Comparison of ENCODE assay signal across 17 cellular contexts in genomic region chr11:26820739-26821138, GRCh38.
DNase-seq lines count a peak whose midpoint lies in the region; ATAC-seq and TF ChIP-seq lines count a peak whose summit lies in the region.
"Had no signal": no experiment of that assay in that cellular context is flagged by ENCODE, and none has a peak within 500 bp of the region (broad histone marks: within the 10 kb centered on the region; RNA-seq: fewer than 3 reads in every experiment).

No MANE protein-coding gene starts in this region.

- H3K36me3 ChIP-seq in right atrium auricular region (no peaks in the 10 kb centered on the region), breast epithelium (no peaks in the 10 kb centered on the region), left ventricle myocardium inferior (no peaks in the 10 kb centered on the region), thoracic aorta (no peaks in the 10 kb centered on the region)
- H3K36me3 ChIP-seq: left lung, tibial nerve had no signal

- ATAC-seq in Right ventricle myocardium superior (ENCODE audit: poor library complexity) (peak; percentile 68), thoracic aorta (ENCODE audit: insufficient number of reproducible peaks, low FRiP score, low read depth) (peak; percentile 90), left colon (no peak), GM19395 (IDR thresholded peaks at IDR 0.05; ENCODE audit: unreplicated experiment) (no peak)
- ATAC-seq: left lung had no signal

- TF ChIP-seq POLR2A in breast epithelium (IDR thresholded peaks at IDR 0.05): no peak

- H3K4me3 ChIP-seq in right atrium auricular region (no peak overlapping the region), breast epithelium (no peak overlapping the region), left ventricle myocardium inferior (no peak overlapping the region), thoracic aorta (no peak overlapping the region)
- H3K4me3 ChIP-seq: left lung, tibial nerve had no signal

- H3K4me1 ChIP-seq in right atrium auricular region (no peaks in the 10 kb centered on the region), breast epithelium (no peaks in the 10 kb centered on the region), left ventricle myocardium inferior (no peaks in the 10 kb centered on the region), thoracic aorta (ENCODE audit: control insufficient read depth in 1 of 2, low read depth in 2 of 2) (peaks cover 4 to 10% of the 10 kb centered on the region in 2 donors)
- H3K4me1 ChIP-seq: left lung, tibial nerve had no signal

- intact Hi-C loops in Right ventricle myocardium superior (cut with DNase I): no loop called here
- intact Hi-C loops in breast epithelium (cut with DNase I; ENCODE audit: low total_unique reads): no loop called here
- intact Hi-C loops in left ventricle myocardium inferior (cut with micrococcal nuclease): no loop called here
- intact Hi-C loops in left colon (cut with DNase I, micrococcal nuclease): no loop called here

- H3K27me3 ChIP-seq in right atrium auricular region (no peaks in the 10 kb centered on the region), breast epithelium (no peaks in the 10 kb centered on the region), left ventricle myocardium inferior (ENCODE audit: low read depth) (no peaks in the 10 kb centered on the region), thoracic aorta (replicated peaks; ENCODE audit: insufficient read depth) (no peaks in the 10 kb centered on the region)
- H3K27me3 ChIP-seq: left lung, tibial nerve had no signal

- DNase-seq in Right ventricle myocardium superior: no peak
- DNase-seq in right atrium auricular region (ENCODE audit: low spot score): no peak
- DNase-seq in breast epithelium (ENCODE audit: low spot score in 2 of 2): no peak
- DNase-seq in left ventricle myocardium inferior: no peak
- no peak for DNase-seq in thoracic aorta (ENCODE audit: low spot score)
- DNase-seq in left colon: no peak
- DNase-seq in HT-29 (ENCODE audit: low spot score): no peak
- DNase-seq: ACHN; activated CD4-positive, CD25-positive, alpha-beta regulatory T cell; activated naive CD8-positive, alpha-beta T cell treated with anti-CD3 and anti-CD28 coated beads for 36 hours; DMS153; glutamatergic neuron; left lung; NCI-H1092; T-helper 1 cell had no signal

- H3K27ac ChIP-seq in right atrium auricular region (no peak overlapping the region), breast epithelium (peak overlapping the region; percentile 58 to 68), left ventricle myocardium inferior (replicated peaks) (peak overlapping the region; percentile 23), thoracic aorta (peak overlapping the region; percentile 11 to 75)
- H3K27ac ChIP-seq: left lung had no signal

- H3K9me3 ChIP-seq in right atrium auricular region: peaks cover 0 to 21% of the 10 kb centered on the region in 2 donors
- peaks cover 9 to 27% of the 10 kb centered on the region in 2 donors for H3K9me3 ChIP-seq in breast epithelium
- H3K9me3 ChIP-seq in left ventricle myocardium inferior (replicated peaks): peaks cover 34% of the 10 kb centered on the region
- peaks cover 7% of the 10 kb centered on the region for H3K9me3 ChIP-seq in thoracic aorta

- TF ChIP-seq CTCF in right atrium auricular region (IDR thresholded peaks at IDR 0.05) (no peak), breast epithelium (IDR thresholded peaks at IDR 0.05) (no peak), left ventricle myocardium inferior (IDR thresholded peaks at IDR 0.05; ENCODE audit: borderline replicate concordance) (no peak), thoracic aorta (IDR thresholded peaks at IDR 0.05) (no peak)

Comparison
In these comparisons a context has a peak if more than half of its experiments do, and no peak if none do; other contexts are left out.
1. H3K27ac ChIP-seq: peak in breast epithelium (2 of 2), left ventricle myocardium inferior (single experiment) and thoracic aorta (2 of 2); none in right atrium auricular region (0 of 2).
2. ATAC-seq: peak in Right ventricle myocardium superior (single experiment) and thoracic aorta (single experiment); none in left colon (single experiment) and GM19395 (single experiment).